Comparison of ENCODE assay signal across 1 cellular context in genomic region chr10:114179148-114179547, GRCh38.
A peak's percentile ranks its signal among the peaks of the same experiment; 100 is the strongest.
TF ChIP-seq lines count a peak whose summit lies in the region.

A gene with protein sequence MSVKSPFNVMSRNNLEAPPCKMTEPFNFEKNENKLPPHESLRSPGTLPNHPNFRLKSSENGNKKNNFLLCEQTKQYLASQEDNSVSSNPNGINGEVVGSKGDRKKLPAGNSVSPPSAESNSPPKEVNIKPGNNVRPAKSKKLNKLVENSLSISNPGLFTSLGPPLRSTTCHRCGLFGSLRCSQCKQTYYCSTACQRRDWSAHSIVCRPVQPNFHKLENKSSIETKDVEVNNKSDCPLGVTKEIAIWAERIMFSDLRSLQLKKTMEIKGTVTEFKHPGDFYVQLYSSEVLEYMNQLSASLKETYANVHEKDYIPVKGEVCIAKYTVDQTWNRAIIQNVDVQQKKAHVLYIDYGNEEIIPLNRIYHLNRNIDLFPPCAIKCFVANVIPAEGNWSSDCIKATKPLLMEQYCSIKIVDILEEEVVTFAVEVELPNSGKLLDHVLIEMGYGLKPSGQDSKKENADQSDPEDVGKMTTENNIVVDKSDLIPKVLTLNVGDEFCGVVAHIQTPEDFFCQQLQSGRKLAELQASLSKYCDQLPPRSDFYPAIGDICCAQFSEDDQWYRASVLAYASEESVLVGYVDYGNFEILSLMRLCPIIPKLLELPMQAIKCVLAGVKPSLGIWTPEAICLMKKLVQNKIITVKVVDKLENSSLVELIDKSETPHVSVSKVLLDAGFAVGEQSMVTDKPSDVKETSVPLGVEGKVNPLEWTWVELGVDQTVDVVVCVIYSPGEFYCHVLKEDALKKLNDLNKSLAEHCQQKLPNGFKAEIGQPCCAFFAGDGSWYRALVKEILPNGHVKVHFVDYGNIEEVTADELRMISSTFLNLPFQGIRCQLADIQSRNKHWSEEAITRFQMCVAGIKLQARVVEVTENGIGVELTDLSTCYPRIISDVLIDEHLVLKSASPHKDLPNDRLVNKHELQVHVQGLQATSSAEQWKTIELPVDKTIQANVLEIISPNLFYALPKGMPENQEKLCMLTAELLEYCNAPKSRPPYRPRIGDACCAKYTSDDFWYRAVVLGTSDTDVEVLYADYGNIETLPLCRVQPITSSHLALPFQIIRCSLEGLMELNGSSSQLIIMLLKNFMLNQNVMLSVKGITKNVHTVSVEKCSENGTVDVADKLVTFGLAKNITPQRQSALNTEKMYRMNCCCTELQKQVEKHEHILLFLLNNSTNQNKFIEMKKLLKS (plus strand): TSS chr10:114179353. CDS start chr10:114187832, 8,479 bp downstream.

TF ChIP-seq in HepG2, 621 proteins besides CTCF, POLR2A, EP300 and RAD21:
- TF ChIP-seq GPN1 (CRISPR knock-in tag; IDR thresholded peaks at IDR 0.05; ENCODE audit: borderline replicate concordance) (no peak), EZH2 (conservative IDR thresholded peaks at IDR 0.05; ENCODE audit: low read depth, low read length) (no peak), ZNF687 (CRISPR knock-in tag; IDR thresholded peaks at IDR 0.05) (0 out of 2 replicates have a peak, but pooled peaks have one; percentile 9), THAP8 (CRISPR knock-in tag; IDR thresholded peaks at IDR 0.05; ENCODE audit: borderline replicate concordance) (no peak), MNT (IDR thresholded peaks at IDR 0.05) (peak; percentile 91)
